In the genomic region with DNA sequence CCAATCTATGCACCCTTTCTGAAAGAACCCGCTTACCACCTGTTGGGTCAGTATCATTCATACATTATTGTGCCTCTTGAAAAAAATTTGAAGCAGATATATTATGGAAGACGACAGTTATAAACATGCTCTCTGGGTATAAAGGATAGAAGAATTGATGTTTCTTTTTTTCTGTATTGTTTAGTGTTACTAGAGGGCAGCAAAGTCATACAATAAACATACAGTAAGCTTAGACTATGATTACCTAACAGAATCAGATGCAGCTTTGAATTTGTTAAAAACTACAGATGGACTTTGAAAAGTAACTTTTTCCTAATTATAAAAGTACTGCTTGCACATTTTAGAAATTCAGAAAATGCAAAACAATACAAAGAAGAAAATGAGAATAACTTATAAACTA, we compare ENCODE assay signal across 16 cellular contexts. TPM values are rescaled to one million over a fixed set of nuclear protein-coding genes. Genes with fewer than 3 reads are reported as not detected.
A peak's percentile ranks its signal among the peaks of the same experiment; 100 is the strongest.
DNase-seq lines count a peak whose midpoint lies in the region; ATAC-seq and TF ChIP-seq lines count a peak whose summit lies in the region.
"Had no signal": no experiment of that assay in that cellular context is flagged by ENCODE, and none has a peak within 500 bp of the region (broad histone marks: within the 10 kb centered on the region; RNA-seq: fewer than 3 reads in every experiment).

No MANE protein-coding gene starts in this region.

- H3K4me1 ChIP-seq in cardiac muscle cell (ENCODE audit: low read depth), result no peaks in the 10 kb centered on the region
- H3K4me1 ChIP-seq in ovary (ENCODE audit: insufficient read depth), result peaks cover 6% of the 10 kb centered on the region

- WGBS in ovary, 3 donors, result 37 to 58% (median 38%) methylated on average over 2 of the region's 2 CpGs

- H3K9me3 ChIP-seq in cardiac muscle cell (ENCODE audit: low read depth), result no peaks in the 10 kb centered on the region
- H3K9me3 ChIP-seq in ovary, result no peaks in the 10 kb centered on the region

- no peak for DNase-seq in cardiac muscle cell (ENCODE audit: low read depth in 1 of 2, low spot score in 1 of 2)
- no peak for DNase-seq in cardiac septum (ENCODE audit: low spot score)
- DNase-seq in SK-MEL-5 (ENCODE audit: low read depth, low spot score), result peak; percentile 20
- peak; percentile 48 for DNase-seq in fibroblast of peridontal ligament (ENCODE audit: extremely low read depth)
- DNase-seq in NCI-H1694 treated with DMSO at 0.1 percent for 48 hours (lab: John Stamatoyannopoulos, UW), result no peak
- no peak for DNase-seq in GF-D8 (lab: John Stamatoyannopoulos, UW)
- DNase-seq in ovary, result no peak
- DNase-seq: activated naive CD4-positive, alpha-beta T cell; anterior cingulate cortex; cerebellar nuclear complex; foreskin melanocyte; NCI-H1105; retina; T-cell had no signal

- no peak overlapping the region for H3K27ac ChIP-seq in cardiac muscle cell
- H3K27ac ChIP-seq in ovary, result no peak overlapping the region

- in situ Hi-C loops in SK-MEL-5 (cut with HindIII; ENCODE audit: low pct_unique_long_range_greater_than_20kb, low sequenced_read_pairs), result no loop called here

- TF ChIP-seq CTCF in cardiac muscle cell (IDR thresholded peaks at IDR 0.05; ENCODE audit: low read depth, low read length) (peak; percentile 6), ovary (IDR thresholded peaks at IDR 0.05) (no peak)

- TF ChIP-seq EP300 in ovary (IDR thresholded peaks at IDR 0.05), result no peak

- no peaks in the 10 kb centered on the region for H3K27me3 ChIP-seq in cardiac muscle cell
- no peaks in the 10 kb centered on the region for H3K27me3 ChIP-seq in ovary

- H3K36me3 ChIP-seq in cardiac muscle cell (no peaks in the 10 kb centered on the region), ovary (no peaks in the 10 kb centered on the region)

- TF ChIP-seq POLR2A in ovary (IDR thresholded peaks at IDR 0.05), result no peak

- no peak overlapping the region for H3K4me3 ChIP-seq in cardiac muscle cell
- H3K4me3 ChIP-seq in ovary, result no peak overlapping the region

- intact Hi-C loops in cardiac septum (cut with DNase I) (no loop called here), ovary (cut with DNase I) (no loop called here)

- no peak for ATAC-seq in GM18517 (IDR thresholded peaks at IDR 0.05; ENCODE audit: unreplicated experiment)
- ATAC-seq: natural killer cell treated with Interleukin-12 subunit alpha and Interleukin-12 subunit beta and Interleukin-15 and Interleukin-18, amount 100 ng/mL, for 72 hours; T-cell had no signal

RNA-seq across cellular contexts. Expression of a gene that starts 11.1 kb away (rescaled TPM):
- total RNA-seq in cardiac muscle cell (28.7 and 76.3 TPM in 2 replicates), cardiac septum (16.4 TPM), ovary (10 to 100 TPM; 32.9 to 70.5 (median 46.3) TPM)
- polyA plus RNA-seq in cardiac muscle cell (30.5 and 36.7 TPM in 2 replicates), ovary (10 to 100 TPM; 22.6 to 26.9 TPM)
- 27.9 and 30.7 TPM in 2 replicates for total RNA-seq in SK-MEL-5 (2014; rRNA removed; shearing (Covaris generic))
- 11.0 and 15.1 TPM in 2 replicates for polyA plus RNA-seq in SK-MEL-5 (2015; cell fraction: cytosol; rRNA removed)
- polyA plus RNA-seq in SK-MEL-5 (2015; cell fraction: nucleus; rRNA removed), result 323 and 334 TPM in 2 replicates

RNA-seq across cellular contexts. Expression of a gene that starts 54.9 kb away (rescaled TPM):
- 6.0 and 10.0 TPM in 2 replicates for total RNA-seq in cardiac muscle cell
- polyA plus RNA-seq in cardiac muscle cell, result 5.9 and 8.6 TPM in 2 replicates
- total RNA-seq in cardiac septum, result 10.8 TPM
- total RNA-seq in SK-MEL-5 (2014; rRNA removed; shearing (Covaris generic)), result 34.5 and 35.5 TPM in 2 replicates
- polyA plus RNA-seq in SK-MEL-5 (2015; cell fraction: cytosol; rRNA removed), result 41.7 and 49.9 TPM in 2 replicates
- 42.7 and 74.8 TPM in 2 replicates for polyA plus RNA-seq in SK-MEL-5 (2015; cell fraction: nucleus; rRNA removed)
- total RNA-seq in ovary, result 10 to 100 TPM in 4 of 7 donors, 1 to 10 TPM in 3; 7.0 to 15.6 (median 11.1) TPM
- 1 to 10 TPM; 4.8 to 8.7 TPM for polyA plus RNA-seq in ovary

Comparison
In these comparisons a context has a peak if more than half of its experiments do, and no peak if none do; other contexts are left out.
1. DNase-seq: peak in SK-MEL-5 (single experiment) and fibroblast of peridontal ligament (single experiment); none in cardiac muscle cell (0 of 2), cardiac septum (single experiment), NCI-H1694 treated with DMSO at 0.1 percent for 48 hours (single experiment), GF-D8 (single experiment) and ovary (0 of 5).